In genomic region chr2:41409328-41409727, GRCh38 we compare ENCODE assay signal across 1 cellular context.
TF ChIP-seq lines count a peak whose summit lies in the region.

No MANE protein-coding gene starts in this region.

TF ChIP-seq in GM23338, 12 proteins besides CTCF, POLR2A, EP300 and RAD21:
- TF ChIP-seq, protein P1, sequence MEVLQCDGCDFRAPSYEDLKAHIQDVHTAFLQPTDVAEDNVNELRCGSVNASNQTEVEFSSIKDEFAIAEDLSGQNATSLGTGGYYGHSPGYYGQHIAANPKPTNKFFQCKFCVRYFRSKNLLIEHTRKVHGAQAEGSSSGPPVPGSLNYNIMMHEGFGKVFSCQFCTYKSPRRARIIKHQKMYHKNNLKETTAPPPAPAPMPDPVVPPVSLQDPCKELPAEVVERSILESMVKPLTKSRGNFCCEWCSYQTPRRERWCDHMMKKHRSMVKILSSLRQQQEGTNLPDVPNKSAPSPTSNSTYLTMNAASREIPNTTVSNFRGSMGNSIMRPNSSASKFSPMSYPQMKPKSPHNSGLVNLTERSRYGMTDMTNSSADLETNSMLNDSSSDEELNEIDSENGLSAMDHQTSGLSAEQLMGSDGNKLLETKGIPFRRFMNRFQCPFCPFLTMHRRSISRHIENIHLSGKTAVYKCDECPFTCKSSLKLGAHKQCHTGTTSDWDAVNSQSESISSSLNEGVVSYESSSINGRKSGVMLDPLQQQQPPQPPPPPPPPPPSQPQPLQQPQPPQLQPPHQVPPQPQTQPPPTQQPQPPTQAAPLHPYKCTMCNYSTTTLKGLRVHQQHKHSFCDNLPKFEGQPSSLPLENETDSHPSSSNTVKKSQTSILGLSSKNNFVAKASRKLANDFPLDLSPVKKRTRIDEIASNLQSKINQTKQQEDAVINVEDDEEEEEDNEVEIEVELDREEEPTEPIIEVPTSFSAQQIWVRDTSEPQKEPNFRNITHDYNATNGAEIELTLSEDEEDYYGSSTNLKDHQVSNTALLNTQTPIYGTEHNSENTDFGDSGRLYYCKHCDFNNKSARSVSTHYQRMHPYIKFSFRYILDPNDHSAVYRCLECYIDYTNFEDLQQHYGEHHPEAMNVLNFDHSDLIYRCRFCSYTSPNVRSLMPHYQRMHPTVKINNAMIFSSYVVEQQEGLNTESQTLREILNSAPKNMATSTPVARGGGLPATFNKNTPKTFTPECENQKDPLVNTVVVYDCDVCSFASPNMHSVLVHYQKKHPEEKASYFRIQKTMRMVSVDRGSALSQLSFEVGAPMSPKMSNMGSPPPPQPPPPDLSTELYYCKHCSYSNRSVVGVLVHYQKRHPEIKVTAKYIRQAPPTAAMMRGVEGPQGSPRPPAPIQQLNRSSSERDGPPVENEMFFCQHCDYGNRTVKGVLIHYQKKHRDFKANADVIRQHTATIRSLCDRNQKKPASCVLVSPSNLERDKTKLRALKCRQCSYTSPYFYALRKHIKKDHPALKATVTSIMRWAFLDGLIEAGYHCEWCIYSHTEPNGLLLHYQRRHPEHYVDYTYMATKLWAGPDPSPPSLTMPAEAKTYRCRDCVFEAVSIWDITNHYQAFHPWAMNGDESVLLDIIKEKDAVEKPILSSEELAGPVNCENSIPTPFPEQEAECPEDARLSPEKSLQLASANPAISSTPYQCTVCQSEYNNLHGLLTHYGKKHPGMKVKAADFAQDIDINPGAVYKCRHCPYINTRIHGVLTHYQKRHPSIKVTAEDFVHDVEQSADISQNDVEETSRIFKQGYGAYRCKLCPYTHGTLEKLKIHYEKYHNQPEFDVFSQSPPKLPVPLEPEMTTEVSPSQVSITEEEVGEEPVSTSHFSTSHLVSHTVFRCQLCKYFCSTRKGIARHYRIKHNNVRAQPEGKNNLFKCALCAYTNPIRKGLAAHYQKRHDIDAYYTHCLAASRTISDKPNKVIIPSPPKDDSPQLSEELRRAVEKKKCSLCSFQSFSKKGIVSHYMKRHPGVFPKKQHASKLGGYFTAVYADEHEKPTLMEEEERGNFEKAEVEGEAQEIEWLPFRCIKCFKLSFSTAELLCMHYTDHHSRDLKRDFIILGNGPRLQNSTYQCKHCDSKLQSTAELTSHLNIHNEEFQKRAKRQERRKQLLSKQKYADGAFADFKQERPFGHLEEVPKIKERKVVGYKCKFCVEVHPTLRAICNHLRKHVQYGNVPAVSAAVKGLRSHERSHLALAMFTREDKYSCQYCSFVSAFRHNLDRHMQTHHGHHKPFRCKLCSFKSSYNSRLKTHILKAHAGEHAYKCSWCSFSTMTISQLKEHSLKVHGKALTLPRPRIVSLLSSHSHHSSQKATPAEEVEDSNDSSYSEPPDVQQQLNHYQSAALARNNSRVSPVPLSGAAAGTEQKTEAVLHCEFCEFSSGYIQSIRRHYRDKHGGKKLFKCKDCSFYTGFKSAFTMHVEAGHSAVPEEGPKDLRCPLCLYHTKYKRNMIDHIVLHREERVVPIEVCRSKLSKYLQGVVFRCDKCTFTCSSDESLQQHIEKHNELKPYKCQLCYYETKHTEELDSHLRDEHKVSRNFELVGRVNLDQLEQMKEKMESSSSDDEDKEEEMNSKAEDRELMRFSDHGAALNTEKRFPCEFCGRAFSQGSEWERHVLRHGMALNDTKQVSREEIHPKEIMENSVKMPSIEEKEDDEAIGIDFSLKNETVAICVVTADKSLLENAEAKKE (CRISPR knock-in tag; IDR thresholded peaks at IDR 0.05): no peak
- TF ChIP-seq JUNB (IDR thresholded peaks at IDR 0.05; ENCODE audit: unreplicated experiment): no peak
- TF ChIP-seq EZH2 (IDR thresholded peaks at IDR 0.05; ENCODE audit: low read depth, unreplicated experiment): no peak
- TF ChIP-seq EZH2phosphoT487 (IDR thresholded peaks at IDR 0.05; ENCODE audit: unreplicated experiment): no peak
- TF ChIP-seq STAT1 (IDR thresholded peaks at IDR 0.05; ENCODE audit: unreplicated experiment): no peak
- no peak for TF ChIP-seq POLR2AphosphoS5 (IDR thresholded peaks at IDR 0.05; ENCODE audit: low read depth)
- TF ChIP-seq, protein P2, sequence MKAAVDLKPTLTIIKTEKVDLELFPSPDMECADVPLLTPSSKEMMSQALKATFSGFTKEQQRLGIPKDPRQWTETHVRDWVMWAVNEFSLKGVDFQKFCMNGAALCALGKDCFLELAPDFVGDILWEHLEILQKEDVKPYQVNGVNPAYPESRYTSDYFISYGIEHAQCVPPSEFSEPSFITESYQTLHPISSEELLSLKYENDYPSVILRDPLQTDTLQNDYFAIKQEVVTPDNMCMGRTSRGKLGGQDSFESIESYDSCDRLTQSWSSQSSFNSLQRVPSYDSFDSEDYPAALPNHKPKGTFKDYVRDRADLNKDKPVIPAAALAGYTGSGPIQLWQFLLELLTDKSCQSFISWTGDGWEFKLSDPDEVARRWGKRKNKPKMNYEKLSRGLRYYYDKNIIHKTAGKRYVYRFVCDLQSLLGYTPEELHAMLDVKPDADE (IDR thresholded peaks at IDR 0.05): no peak
- TF ChIP-seq ZNF114 (CRISPR knock-in tag; IDR thresholded peaks at IDR 0.05): no peak
- TF ChIP-seq REST (IDR thresholded peaks at IDR 0.05; ENCODE audit: unreplicated experiment): no peak
- TF ChIP-seq NANOG (IDR thresholded peaks at IDR 0.05; ENCODE audit: borderline replicate concordance): no peak
- no peak for TF ChIP-seq ZNF331 (CRISPR knock-in tag; IDR thresholded peaks at IDR 0.05; ENCODE audit: low read depth)
- TF ChIP-seq CREB1 (CRISPR knock-in tag; IDR thresholded peaks at IDR 0.05; ENCODE audit: low read depth): no peak
